In genomic region chr1:29548091-29548490, GRCh38 we compare ENCODE assay signal across 15 cellular contexts.
A peak's percentile ranks its signal among the peaks of the same experiment; 100 is the strongest.
DNase-seq lines count a peak whose midpoint lies in the region; ATAC-seq and TF ChIP-seq lines count a peak whose summit lies in the region.
"Had no signal": no experiment of that assay in that cellular context is flagged by ENCODE, and none has a peak within 500 bp of the region (broad histone marks: within the 10 kb centered on the region; RNA-seq: fewer than 3 reads in every experiment).

No MANE protein-coding gene starts in this region.

- no peak overlapping the region for H3K27ac Mint-ChIP-seq in T-helper 17 cell
- H3K27ac Mint-ChIP-seq: B cell; CD4-positive, alpha-beta memory T cell; HFFc6 had no signal

- H3K14ac ChIP-seq in neuronal stem cell (ENCODE audit: low read length) = no peak overlapping the region

- peaks cover 14% of the 10 kb centered on the region for H3K27me3 Mint-ChIP-seq in T-helper 17 cell
- H3K27me3 Mint-ChIP-seq: B cell had no signal

- H2BK15ac ChIP-seq in neuronal stem cell (ENCODE audit: low read length) = no peak overlapping the region

- H3K23ac ChIP-seq in neuronal stem cell (ENCODE audit: low read depth, low read length, poor library complexity) = no peak overlapping the region

- peak; percentile 7 for DNase-seq in NB4 (ENCODE audit: low read depth)
- peak; percentile 55 for DNase-seq in coronary artery (ENCODE audit: low spot score)
- no peak for DNase-seq in neuronal stem cell (ENCODE audit: low spot score)
- peak; percentile 3 for DNase-seq in testis
- no peak for DNase-seq in stimulated activated CD4-positive, alpha-beta T cell treated with anti-CD3 and anti-CD28 coated beads, Interleukin-1b, Interleukin-23, amount 100 ng/mL, for 48 hours
- DNase-seq in T-helper 17 cell = no peak
- DNase-seq: CD4-positive, alpha-beta memory T cell; DMS79; HCEC 1CT; HFFc6 had no signal

- H3K9ac ChIP-seq in neuronal stem cell (ENCODE audit: low read depth, low read length, poor library complexity) = no peak overlapping the region

- no peak overlapping the region for H2BK12ac ChIP-seq in neuronal stem cell (ENCODE audit: low read length)

- ATAC-seq in GM21390 (IDR thresholded peaks at IDR 0.05; ENCODE audit: unreplicated experiment) (no peak), T-helper 17 cell (no peak)
- ATAC-seq: GM12878 had no signal

- H3K27me3 ChIP-seq in neuronal stem cell (ENCODE audit: control insufficient read depth in 3 of 3, insufficient read depth in 3 of 3, low read depth in 1 of 3, low read length in 3 of 3) (no peaks in the 10 kb centered on the region), testis (no peaks in the 10 kb centered on the region)

- TF ChIP-seq POLR2A in NB4 (IDR thresholded peaks at IDR 0.05; ENCODE audit: extremely low read depth, insufficient read length) = no peak
- TF ChIP-seq POLR2A in testis (IDR thresholded peaks at IDR 0.05) = no peak

- no peaks in the 10 kb centered on the region for H3K36me3 Mint-ChIP-seq in T-helper 17 cell (ENCODE audit: low read depth)
- H3K36me3 Mint-ChIP-seq: CD4-positive, alpha-beta memory T cell had no signal

- H3K4me2 ChIP-seq in neuronal stem cell (ENCODE audit: insufficient read depth, low read length, poor library complexity, severe bottlenecking) = no peak overlapping the region

- H2AFZ ChIP-seq in neuronal stem cell (ENCODE audit: low read length) = no peak overlapping the region

- no CpG with 5 or more reads among the region's 5 CpGs for WGBS in neuronal stem cell (ENCODE audit: extremely low coverage in 2 of 2, insufficient read length in 2 of 2, insufficient replicate concordance in 1 of 2), 2 donors
- 54 to 71% methylated on average over 5 of the region's 5 CpGs for WGBS in testis, 2 donors

- no peak overlapping the region for H3K27ac ChIP-seq in coronary artery
- H3K27ac ChIP-seq in neuronal stem cell (replicated peaks; ENCODE audit: low read length) = no peak overlapping the region
- H3K27ac ChIP-seq in testis = no peak overlapping the region
- H3K27ac ChIP-seq: C4-2B, HL-60 had no signal

- H3K4me1 Mint-ChIP-seq in T-helper 17 cell = no peaks in the 10 kb centered on the region
- H3K4me1 Mint-ChIP-seq: B cell; CD4-positive, alpha-beta memory T cell had no signal

- intact Hi-C loops in testis (cut with DNase I; ENCODE audit: low total_unique reads) = no loop called here

- TF ChIP-seq CTCF in NB4 (IDR thresholded peaks at IDR 0.05; ENCODE audit: low read depth, low read length) (no peak), coronary artery (IDR thresholded peaks at IDR 0.05) (no peak), testis (IDR thresholded peaks at IDR 0.05) (no peak)

- H3K36me3 ChIP-seq in neuronal stem cell (replicated peaks in 1 of 2; ENCODE audit: control insufficient read depth in 2 of 2, insufficient read depth in 2 of 2, low read length in 2 of 2) (no peaks in the 10 kb centered on the region), testis (ENCODE audit: low read depth, missing control alignments) (no peaks in the 10 kb centered on the region)

- H3K4me1 ChIP-seq in neuronal stem cell (ENCODE audit: control insufficient read depth in 2 of 2, insufficient read depth in 1 of 2, low read depth in 1 of 2, low read length in 2 of 2) = no peaks in the 10 kb centered on the region
- no peaks in the 10 kb centered on the region for H3K4me1 ChIP-seq in testis

- H2AK5ac ChIP-seq in neuronal stem cell (ENCODE audit: low read depth, low read length) = peak overlapping the region; percentile 82

- H2BK5ac ChIP-seq in neuronal stem cell (ENCODE audit: low read length) = no peak overlapping the region

- no peak overlapping the region for H2BK120ac ChIP-seq in neuronal stem cell (ENCODE audit: low read depth, low read length)

- H3K79me1 ChIP-seq in neuronal stem cell (ENCODE audit: low read depth, low read length) = no peaks in the 10 kb centered on the region

- no peak overlapping the region for H3K4me3 ChIP-seq in NB4 (ENCODE audit: low read depth, low read length)
- H3K4me3 ChIP-seq in coronary artery = no peak overlapping the region
- no peak overlapping the region for H3K4me3 ChIP-seq in neuronal stem cell (ENCODE audit: low read length in 2 of 2)
- H3K4me3 ChIP-seq in testis = no peak overlapping the region
- H3K4me3 ChIP-seq: GM12878 had no signal

- no peak overlapping the region for H4K8ac ChIP-seq in neuronal stem cell (ENCODE audit: low read depth, low read length)

- no peak overlapping the region for H3K4ac ChIP-seq in neuronal stem cell (ENCODE audit: low read length)

- H3K9me3 ChIP-seq in neuronal stem cell (replicated peaks in 1 of 2; ENCODE audit: control insufficient read depth in 2 of 2, insufficient read depth in 1 of 2, low read depth in 1 of 2, low read length in 2 of 2) (no peaks in the 10 kb centered on the region), testis (no peaks in the 10 kb centered on the region), T-helper 17 cell (ENCODE audit: control insufficient read depth, low read length, poor library complexity, severe bottlenecking) (no peaks in the 10 kb centered on the region)

- no peak overlapping the region for H3K4me3 Mint-ChIP-seq in T-helper 17 cell
- H3K4me3 Mint-ChIP-seq: B cell; CD4-positive, alpha-beta memory T cell; HFFc6 had no signal

- no peak overlapping the region for H4K91ac ChIP-seq in neuronal stem cell (ENCODE audit: low read depth, low read length, poor library complexity)

- H3K18ac ChIP-seq in neuronal stem cell (ENCODE audit: low read length) = peak overlapping the region; percentile 19

Comparison
In these comparisons a context has a peak if more than half of its experiments do, and no peak if none do; other contexts are left out.
1. DNase-seq: peak in NB4 (single experiment), coronary artery (single experiment) and testis (single experiment); none in neuronal stem cell (single experiment), stimulated activated CD4-positive, alpha-beta T cell treated with anti-CD3 and anti-CD28 coated beads, Interleukin-1b, Interleukin-23, amount 100 ng/mL, for 48 hours (single experiment) and T-helper 17 cell (0 of 3).